ENCODE assay signal across 30 cellular contexts in the genomic region with DNA sequence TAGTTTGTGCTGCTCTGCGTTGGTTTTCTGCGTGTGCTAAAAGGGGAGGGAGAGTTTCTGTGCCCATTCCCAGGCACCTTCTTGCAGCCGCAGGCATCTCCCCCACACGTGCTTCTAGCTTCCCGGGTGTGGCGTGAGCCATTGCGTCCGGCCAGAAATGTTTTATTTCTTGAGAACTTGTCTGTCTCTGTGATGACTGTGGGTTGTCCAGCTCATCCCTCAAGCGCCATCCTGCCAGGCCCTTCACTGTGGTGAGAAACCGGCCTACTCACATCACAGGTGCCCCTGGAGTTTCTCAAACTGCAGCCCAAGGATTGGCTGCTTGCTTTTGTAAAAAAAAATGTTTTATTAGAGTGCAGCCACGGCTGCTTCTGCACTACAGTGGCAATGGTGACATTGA. TPM values are rescaled to one million over a fixed set of nuclear protein-coding genes. Genes with fewer than 3 reads are reported as not detected.
"Had no signal": no experiment of that assay in that cellular context is flagged by ENCODE, and none has a peak within 500 bp of the region (broad histone marks: within the 10 kb centered on the region; RNA-seq: fewer than 3 reads in every experiment).

No MANE protein-coding gene starts in this region.

- H3K4me1 ChIP-seq: prostate gland, uterus had no signal

- ATAC-seq: activated T-cell treated with anti-CD3 and anti-CD28 coated beads, Interleukin-2, amount 50 U/mL, for 72 hours; effector memory CD8-positive, alpha-beta T cell; esophagus mucosa; heart left ventricle; left colon; mucosa of descending colon; natural killer cell treated with Interleukin-12 subunit alpha and Interleukin-12 subunit beta and Interleukin-15 and Interleukin-18, amount 100 ng/mL, for 72 hours; T-cell had no signal

- H3K4me3 ChIP-seq: cardiac muscle cell, heart left ventricle, lung, mucosa of descending colon, ovary, prostate gland, thoracic aorta, uterus had no signal

- H3K36me3 ChIP-seq: ovary, uterus had no signal

- H3K27me3 ChIP-seq: cardiac muscle cell, heart left ventricle, neutrophil, ovary, uterus had no signal

- H3K27ac ChIP-seq: cardiac muscle cell, heart left ventricle, neutrophil, ovary, prostate gland, thoracic aorta, uterus had no signal

- DNase-seq: activated B cell treated with CpG ODN at 0.5 μM for 24 hours; activated naive CD4-positive, alpha-beta T cell; activated T-cell treated with anti-CD3 and anti-CD28 coated beads for 4 hours; activated T-cell treated with anti-CD3 and anti-CD28 coated beads, Interleukin-2, amount 50 U/mL, for 72 hours; cortex of kidney; effector memory CD8-positive, alpha-beta T cell; foreskin fibroblast; hypothalamus; immature natural killer cell; kidney; mesendoderm; mucosa of descending colon; retina; stimulated activated naive CD4-positive, alpha-beta T cell; T-cell; uterus had no signal

- H3K9me3 ChIP-seq: heart left ventricle, mucosa of descending colon, neutrophil, ovary, prostate gland, thoracic aorta, uterus had no signal

RNA-seq across cellular contexts. Expression of gene NLRP9, which starts 39.0 kb away (rescaled TPM):
- total RNA-seq: activated B cell treated with CpG ODN at 0.5 μM for 24 hours; activated T-cell treated with anti-CD3 and anti-CD28 coated beads, Interleukin-2, amount 50 U/mL, for 72 hours; aorta; cardiac muscle cell; cerebellum; esophagus mucosa; heart left ventricle; left colon; lung; mucosa of descending colon; myocyte; natural killer cell treated with Interleukin-12 subunit alpha and Interleukin-12 subunit beta and Interleukin-15 and Interleukin-18, amount 100 ng/mL, for 72 hours; ovary; T-cell; thoracic aorta had no signal
- polyA plus RNA-seq: adipose tissue, aorta, cardiac muscle cell, heart left ventricle, immature natural killer cell, lung had no signal
